Comparison of ENCODE assay signal across 17 cellular contexts in the genomic region with DNA sequence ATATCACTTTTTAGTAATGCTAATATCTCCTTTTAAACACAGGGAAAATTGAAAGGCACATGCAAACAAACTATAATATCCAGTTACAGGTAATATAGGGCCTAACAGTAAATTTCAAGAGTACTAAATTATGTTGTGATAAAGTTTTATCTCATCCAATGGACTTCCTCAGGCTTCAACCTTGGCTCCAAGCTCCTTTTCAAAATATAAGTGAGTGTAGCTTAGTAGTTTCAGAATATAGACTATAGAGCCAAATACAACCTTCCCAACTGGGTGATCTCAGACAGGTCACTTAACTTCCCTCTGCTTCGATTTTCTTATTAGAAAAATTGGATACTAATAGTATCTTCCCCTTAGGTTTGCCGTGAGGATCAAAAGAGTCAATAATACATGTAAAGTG.
DNase-seq lines count a peak whose midpoint lies in the region; ATAC-seq and TF ChIP-seq lines count a peak whose summit lies in the region.
"Had no signal": no experiment of that assay in that cellular context is flagged by ENCODE, and none has a peak within 500 bp of the region (broad histone marks: within the 10 kb centered on the region; RNA-seq: fewer than 3 reads in every experiment).

No MANE protein-coding gene starts in this region.

- peak overlapping the region; percentile 81 for H3K27ac ChIP-seq in GM23248
- H3K27ac ChIP-seq in brain microvascular endothelial cell = peak overlapping the region; percentile 87
- peak overlapping the region; percentile 98 for H3K27ac ChIP-seq in mesodermal cell (ENCODE audit: low read depth, low read length, severe bottlenecking)
- H3K27ac ChIP-seq: HL-60, KMS-11 had no signal

- no peaks in the 10 kb centered on the region for H3K9me3 ChIP-seq in GM23248 (ENCODE audit: low read depth)
- no peaks in the 10 kb centered on the region for H3K9me3 ChIP-seq in mesodermal cell (ENCODE audit: control insufficient read depth, low read length)
- no peaks in the 10 kb centered on the region for H3K9me3 ChIP-seq in skeletal muscle satellite cell (replicated peaks; ENCODE audit: low read length)
- H3K9me3 ChIP-seq: pancreas had no signal

- TF ChIP-seq CTCF in brain microvascular endothelial cell (IDR thresholded peaks at IDR 0.05; ENCODE audit: low read depth, low read length, missing control alignments) = no peak

- 74 to 75% methylated on average over 2 of the region's 2 CpGs for WGBS in GM23248 (ENCODE audit: low coverage in 1 of 2, low lambda C conversion rate in 2 of 2, missing lambda C conversion rate in 2 of 2), 2 experiments
- no CpG with 5 or more reads among the region's 2 CpGs for WGBS in mesodermal cell (ENCODE audit: insufficient coverage in 2 of 2), 2 experiments

- CTCF ChIA-PET in activated CD4-positive, alpha-beta T cell treated with anti-CD3 and anti-CD28 coated beads, Interleukin-2, amount 10 ng/mL, durations not matched to agents 7 days and 5 days (lab: Charles Lee) = no interaction called here

- ATAC-seq in GM21723 (IDR thresholded peaks at IDR 0.05; ENCODE audit: unreplicated experiment) (no peak), GM18520 (IDR thresholded peaks at IDR 0.05; ENCODE audit: unreplicated experiment) (no peak), GM18909 (IDR thresholded peaks at IDR 0.05; ENCODE audit: poor library complexity, unreplicated experiment) (no peak)
- ATAC-seq: activated CD8-positive, alpha-beta T cell treated with anti-CD3 and anti-CD28 coated beads, Interleukin-2, amount 10 ng/mL, durations not matched to agents 7 days and 5 days had no signal

- no peaks in the 10 kb centered on the region for H3K4me1 Mint-ChIP-seq in activated CD4-positive, alpha-beta T cell treated with anti-CD3 and anti-CD28 coated beads, Interleukin-2, amount 10 ng/mL, durations not matched to agents 7 days and 5 days
- H3K4me1 Mint-ChIP-seq: activated naive CD8-positive, alpha-beta T cell treated with anti-CD3 and anti-CD28 coated beads for 36 hours had no signal

- peak overlapping the region; percentile 45 for H3K4me3 ChIP-seq in GM23248
- H3K4me3 ChIP-seq in brain microvascular endothelial cell (ENCODE audit: low read depth, low read length) = no peak overlapping the region
- H3K4me3 ChIP-seq in mesodermal cell (ENCODE audit: extremely low read depth, insufficient read depth, low read length, poor library complexity, severe bottlenecking) = no peak overlapping the region
- H3K4me3 ChIP-seq in skeletal muscle satellite cell (ENCODE audit: low read length) = no peak overlapping the region
- H3K4me3 ChIP-seq: pancreas had no signal

- H3K9me3 Mint-ChIP-seq in activated CD4-positive, alpha-beta T cell treated with anti-CD3 and anti-CD28 coated beads, Interleukin-2, amount 10 ng/mL, durations not matched to agents 7 days and 5 days = no peaks in the 10 kb centered on the region
- H3K9me3 Mint-ChIP-seq: activated naive CD8-positive, alpha-beta T cell treated with anti-CD3 and anti-CD28 coated beads for 36 hours had no signal

- H2AFZ ChIP-seq in GM23248 = peak overlapping the region; percentile 50

- peaks cover 8% of the 10 kb centered on the region for H3K27me3 Mint-ChIP-seq in activated CD4-positive, alpha-beta T cell treated with anti-CD3 and anti-CD28 coated beads, Interleukin-2, amount 10 ng/mL, durations not matched to agents 7 days and 5 days

- H3K9ac ChIP-seq in GM23248 (peak overlapping the region; percentile 74), skeletal muscle satellite cell (ENCODE audit: low read depth, low read length) (peak overlapping the region; percentile 76)
- H3K9ac ChIP-seq: KMS-11 had no signal

- peaks cover 9% of the 10 kb centered on the region for H3K4me1 ChIP-seq in GM23248 (ENCODE audit: insufficient read depth)
- peaks cover 39% of the 10 kb centered on the region for H3K4me1 ChIP-seq in mesodermal cell (ENCODE audit: control insufficient read depth, insufficient read depth, low read length, poor library complexity, severe bottlenecking)
- peaks cover 15% of the 10 kb centered on the region for H3K4me1 ChIP-seq in skeletal muscle satellite cell (ENCODE audit: control insufficient read depth, insufficient read depth, low read length)

- no peak overlapping the region for H3K27ac Mint-ChIP-seq in activated CD4-positive, alpha-beta T cell treated with anti-CD3 and anti-CD28 coated beads, Interleukin-2, amount 10 ng/mL, durations not matched to agents 7 days and 5 days
- H3K27ac Mint-ChIP-seq: activated CD8-positive, alpha-beta T cell treated with anti-CD3 and anti-CD28 coated beads, Interleukin-2, amount 10 ng/mL, durations not matched to agents 7 days and 5 days; activated naive CD8-positive, alpha-beta T cell treated with anti-CD3 and anti-CD28 coated beads for 36 hours had no signal

- H3K4me2 ChIP-seq in GM23248 (ENCODE audit: unreplicated experiment) (peak overlapping the region; percentile 72), skeletal muscle satellite cell (ENCODE audit: low read length) (peak overlapping the region; percentile 65)
- H3K4me2 ChIP-seq: KMS-11 had no signal

- peaks cover 13% of the 10 kb centered on the region for H3F3A ChIP-seq in GM23248 (ENCODE audit: insufficient read depth)

- no peak overlapping the region for H3K4me3 Mint-ChIP-seq in activated CD4-positive, alpha-beta T cell treated with anti-CD3 and anti-CD28 coated beads, Interleukin-2, amount 10 ng/mL, durations not matched to agents 7 days and 5 days
- H3K4me3 Mint-ChIP-seq: activated CD8-positive, alpha-beta T cell treated with anti-CD3 and anti-CD28 coated beads, Interleukin-2, amount 10 ng/mL, durations not matched to agents 7 days and 5 days; activated naive CD8-positive, alpha-beta T cell treated with anti-CD3 and anti-CD28 coated beads for 36 hours had no signal

- H3K9me2 ChIP-seq in GM23248 (ENCODE audit: insufficient read depth) = no peaks in the 10 kb centered on the region

- no peaks in the 10 kb centered on the region for H3K79me2 ChIP-seq in GM23248 (ENCODE audit: insufficient read depth)

- H3K36me3 ChIP-seq in GM23248 (ENCODE audit: low read depth) (no peaks in the 10 kb centered on the region), brain microvascular endothelial cell (replicated peaks) (no peaks in the 10 kb centered on the region), mesodermal cell (ENCODE audit: control insufficient read depth, insufficient read depth, low read length) (no peaks in the 10 kb centered on the region), skeletal muscle satellite cell (ENCODE audit: insufficient read depth, low read length) (no peaks in the 10 kb centered on the region)
- H3K36me3 ChIP-seq: pancreas had no signal

- no peaks in the 10 kb centered on the region for H3K36me3 Mint-ChIP-seq in activated CD4-positive, alpha-beta T cell treated with anti-CD3 and anti-CD28 coated beads, Interleukin-2, amount 10 ng/mL, durations not matched to agents 7 days and 5 days (ENCODE audit: low read depth)
- H3K36me3 Mint-ChIP-seq: activated naive CD8-positive, alpha-beta T cell treated with anti-CD3 and anti-CD28 coated beads for 36 hours had no signal

- POLR2A ChIA-PET in activated CD4-positive, alpha-beta T cell treated with anti-CD3 and anti-CD28 coated beads, Interleukin-2, amount 10 ng/mL, durations not matched to agents 7 days and 5 days (lab: Charles Lee) = no interaction called here

- no peaks in the 10 kb centered on the region for H4K20me1 ChIP-seq in GM23248 (ENCODE audit: insufficient read depth)

- no peaks in the 10 kb centered on the region for H3K27me3 ChIP-seq in GM23248 (replicated peaks; ENCODE audit: insufficient read depth)
- no peaks in the 10 kb centered on the region for H3K27me3 ChIP-seq in brain microvascular endothelial cell (replicated peaks)
- H3K27me3 ChIP-seq in skeletal muscle satellite cell (ENCODE audit: control insufficient read depth, insufficient read depth, low read length) = no peaks in the 10 kb centered on the region
- H3K27me3 ChIP-seq: pancreas had no signal

- in situ Hi-C loops in GM23248 (cut with MboI) = no loop called here
- in situ Hi-C loops in brain microvascular endothelial cell (cut with HindIII; ENCODE audit: low pct_ligation_motif_present, low sequenced_read_pairs) = no loop called here

- DNase-seq in GM23248 (peak; percentile 15), brain microvascular endothelial cell (no peak)
- no peak for DNase-seq in activated CD4-positive, alpha-beta T cell treated with anti-CD3 and anti-CD28 coated beads, Interleukin-2, amount 10 ng/mL, durations not matched to agents 7 days and 5 days
- DNase-seq: activated CD8-positive, alpha-beta T cell treated with anti-CD3 and anti-CD28 coated beads, Interleukin-2, amount 10 ng/mL, durations not matched to agents 7 days and 5 days; activated naive CD8-positive, alpha-beta T cell treated with anti-CD3 and anti-CD28 coated beads for 36 hours; effector memory CD4-positive, alpha-beta T cell; NCI-H2171; stimulated activated CD4-positive, alpha-beta T cell treated with anti-CD3 and anti-CD28 coated beads, Interleukin-12 subunit alpha, Interleukin-12 subunit beta, amount 100 ng/mL, for 4 hours; stimulated activated naive CD4-positive, alpha-beta T cell had no signal
